10 cellular contexts compared by ENCODE assay signal in genomic region chr5:850511-851006, GRCh38. TPM values are rescaled to one million over a fixed set of nuclear protein-coding genes. Genes with fewer than 3 reads are reported as not detected.
DNase-seq lines count a peak whose midpoint lies in the region; ATAC-seq and TF ChIP-seq lines count a peak whose summit lies in the region.
"Had no signal": no experiment of that assay in that cellular context is flagged by ENCODE, and none has a peak within 500 bp of the region (broad histone marks: within the 10 kb centered on the region; RNA-seq: fewer than 3 reads in every experiment).

ZDHHC11 (minus strand) TSS chr5:850986; CDS start chr5:850602, 384 bp downstream.

- no peaks in the 10 kb centered on the region for H3K36me3 Mint-ChIP-seq in chondrocyte (ENCODE audit: low read depth)

- no peaks in the 10 kb centered on the region for H3K4me1 Mint-ChIP-seq in chondrocyte (ENCODE audit: low read depth)

- peaks cover 7% of the 10 kb centered on the region for H3K4me1 ChIP-seq in BE2C
- H3K4me1 ChIP-seq in HEK293 (ENCODE audit: control insufficient read depth, insufficient read depth, low read length), result no peaks in the 10 kb centered on the region
- H3K4me1 ChIP-seq in mucosa of rectum (ENCODE audit: control insufficient read depth in 2 of 2, insufficient read depth in 2 of 2, low read length in 2 of 2), result peaks cover 8 to 10% of the 10 kb centered on the region in 2 donors

- POLR2A ChIA-PET in HEK293 (lab: Yijun Ruan, JAX), result no interaction called here

- no peak within 1 kb of the TSS for H3K27ac Mint-ChIP-seq in chondrocyte (ENCODE audit: unreplicated experiment)

- H3K27me3 Mint-ChIP-seq in chondrocyte (ENCODE audit: low read depth), result peaks cover 22% of the 10 kb centered on the region

- CTCF ChIA-PET in HEK293 (lab: Yijun Ruan, JAX), result no interaction called here

- H3K36me3 ChIP-seq in BE2C, result no peaks in the 10 kb centered on the region
- H3K36me3 ChIP-seq in HEK293 (ENCODE audit: control insufficient read depth in 2 of 2, insufficient read depth in 1 of 2, low read length in 2 of 2), result peaks cover 0 to 3% of the 10 kb centered on the region in 2 experiments; a peak in 1 of 3 replicates
- H3K36me3 ChIP-seq in mucosa of rectum (ENCODE audit: control insufficient read depth in 2 of 2, insufficient read depth in 2 of 2, low read length in 2 of 2), result no peaks in the 10 kb centered on the region

- H3K9me3 ChIP-seq in BE2C (no peaks in the 10 kb centered on the region), HEK293 (ENCODE audit: control insufficient read depth, insufficient read depth, low read depth, low read length) (no peaks in the 10 kb centered on the region), mucosa of rectum (ENCODE audit: control insufficient read depth in 2 of 2, low read length in 2 of 2) (no peaks in the 10 kb centered on the region)

- TF ChIP-seq CTCF in BE2C (IDR thresholded peaks at IDR 0.05; ENCODE audit: low read depth, low read length), result no peak
- no peak for TF ChIP-seq CTCF in HEK293 (tag by site-specific recombination; IDR thresholded peaks at IDR 0.05)
- TF ChIP-seq CTCF in chondrocyte (IDR thresholded peaks at IDR 0.05), result no peak

- peak within 1 kb of the TSS; percentile 53 for H3K4me3 ChIP-seq in BE2C (ENCODE audit: low read depth, low read length)
- no peak within 1 kb of the TSS for H3K4me3 ChIP-seq in HEK293 (ENCODE audit: low read depth, low read length)
- H3K4me3 ChIP-seq in mucosa of rectum (ENCODE audit: low read length in 2 of 2), result peak within 1 kb of the TSS; percentile 15 to 28

- ATAC-seq in HG02885 (IDR thresholded peaks at IDR 0.05; ENCODE audit: poor library complexity, unreplicated experiment), result no peak
- ATAC-seq: activated T-cell treated with anti-CD3 and anti-CD28 coated beads, Interleukin-2, amount 50 U/mL, for 4 hours had no signal

- no peak within 1 kb of the TSS for H3K9ac ChIP-seq in mucosa of rectum (ENCODE audit: low read depth in 1 of 2, low read length in 2 of 2)

- H3K27me3 ChIP-seq in BE2C, result peaks cover 19% of the 10 kb centered on the region
- H3K27me3 ChIP-seq in mucosa of rectum (ENCODE audit: control insufficient read depth in 2 of 2, insufficient read depth in 2 of 2, low read length in 2 of 2), result peaks cover 6 to 10% of the 10 kb centered on the region in 2 donors

- no peaks in the 10 kb centered on the region for H3K9me3 Mint-ChIP-seq in chondrocyte (ENCODE audit: low read depth)
- H3K9me3 Mint-ChIP-seq: activated T-cell treated with anti-CD3 and anti-CD28 coated beads, Interleukin-2, amount 50 U/mL, for 4 hours had no signal

- peak; percentile 94 for DNase-seq in BE2C
- peak; percentile 86 for DNase-seq in chondrocyte (ENCODE audit: low spot score)
- no peak for DNase-seq in EL
- no peak for DNase-seq in COR-L47 (lab: John Stamatoyannopoulos, UW)
- DNase-seq in ACHN, result no peak
- DNase-seq: activated T-cell treated with anti-CD3 and anti-CD28 coated beads, Interleukin-2, amount 50 U/mL, for 4 hours; DND-41 had no signal

- H3K4me3 Mint-ChIP-seq in chondrocyte (ENCODE audit: unreplicated experiment), result no peak within 1 kb of the TSS
- H3K4me3 Mint-ChIP-seq: activated T-cell treated with anti-CD3 and anti-CD28 coated beads, Interleukin-2, amount 50 U/mL, for 4 hours had no signal

- in situ Hi-C loops in ACHN (cut with HindIII; ENCODE audit: low pct_ligation_motif_present, low pct_unique_long_range_greater_than_20kb, low sequenced_read_pairs), result no loop called here

- no peak within 1 kb of the TSS for H3K27ac ChIP-seq in HEK293 (ENCODE audit: extremely low read depth, low read depth, low read length)
- H3K27ac ChIP-seq in mucosa of rectum (ENCODE audit: low read depth in 2 of 2, low read length in 2 of 2), result no peak within 1 kb of the TSS

TF ChIP-seq in HEK293, 187 proteins besides CTCF, POLR2A, EP300 and RAD21:
- TF ChIP-seq SCRT1 (tag by site-specific recombination; IDR thresholded peaks at IDR 0.05; ENCODE audit: borderline replicate concordance) (0 out of 2 replicates have a peak, but pooled peaks have one; percentile 20), SCRT2 (tag by site-specific recombination; IDR thresholded peaks at IDR 0.05) (0 out of 2 replicates have a peak, but pooled peaks have one; percentile 46), ZNF174 (tag by site-specific recombination; IDR thresholded peaks at IDR 0.05) (no peak)

RNA-seq across cellular contexts. Expression of gene ZDHHC11, which starts in this region (rescaled TPM):
- polyA plus RNA-seq in BE2C (2012; ENCODE audit: insufficient read depth, insufficient read length, low read depth), result 29.7 TPM
- 1.9 to 4.7 TPM (median 2.3 TPM) in 3 replicates for total RNA-seq in chondrocyte

Comparison
In these comparisons a context has a peak if more than half of its experiments do, and no peak if none do; other contexts are left out.
1. DNase-seq: peak in BE2C (single experiment) and chondrocyte (single experiment); none in EL (single experiment), COR-L47 (single experiment) and ACHN (single experiment).